1 cellular context compared by ENCODE assay signal in the genomic region with DNA sequence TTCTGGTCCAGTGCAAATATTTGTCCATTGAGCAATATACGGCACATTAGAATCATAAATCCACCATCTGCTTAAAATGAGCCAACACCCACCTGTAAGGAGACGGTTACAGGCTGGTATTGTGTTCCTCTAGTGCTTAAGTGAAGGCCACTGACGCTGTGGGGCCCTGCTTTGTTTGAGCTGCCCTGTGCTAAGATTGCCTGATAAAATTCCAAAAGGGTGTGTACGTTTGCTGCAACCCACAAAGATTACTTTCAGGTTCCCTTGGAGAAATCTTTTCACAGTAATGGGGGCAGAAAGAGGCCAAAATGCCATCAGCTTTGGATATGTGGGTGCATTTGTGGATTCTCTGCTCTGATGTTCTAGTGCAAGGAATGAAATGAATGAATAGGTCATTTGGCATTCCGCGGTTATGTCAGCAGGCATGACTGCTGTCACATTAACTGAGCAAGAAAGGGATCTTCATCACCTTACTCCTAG.
TF ChIP-seq lines count a peak whose summit lies in the region.

No MANE protein-coding gene starts in this region.

TF ChIP-seq in HCT116, 20 proteins besides CTCF, POLR2A, EP300 and RAD21:
- TF ChIP-seq EGR1 (IDR thresholded peaks at IDR 0.05; ENCODE audit: low read depth) (no peak), SIN3A (IDR thresholded peaks at IDR 0.05; ENCODE audit: low read depth) (no peak), TCF7L2 (IDR thresholded peaks at IDR 0.05; ENCODE audit: borderline replicate concordance, extremely low read depth, insufficient read depth, insufficient read length) (no peak), EZH2 (IDR thresholded peaks at IDR 0.05) (no peak), YY1 (IDR thresholded peaks at IDR 0.05; ENCODE audit: extremely low read depth, insufficient replicate concordance, low read depth, low read length) (no peak), CEBPB (IDR thresholded peaks at IDR 0.05; ENCODE audit: low read depth) (no peak), FOSL1 (IDR thresholded peaks at IDR 0.05; ENCODE audit: low read depth) (no peak), JUND (IDR thresholded peaks at IDR 0.05) (no peak), SP1 (IDR thresholded peaks at IDR 0.05; ENCODE audit: low read depth) (no peak)
- TF ChIP-seq, protein P1, sequence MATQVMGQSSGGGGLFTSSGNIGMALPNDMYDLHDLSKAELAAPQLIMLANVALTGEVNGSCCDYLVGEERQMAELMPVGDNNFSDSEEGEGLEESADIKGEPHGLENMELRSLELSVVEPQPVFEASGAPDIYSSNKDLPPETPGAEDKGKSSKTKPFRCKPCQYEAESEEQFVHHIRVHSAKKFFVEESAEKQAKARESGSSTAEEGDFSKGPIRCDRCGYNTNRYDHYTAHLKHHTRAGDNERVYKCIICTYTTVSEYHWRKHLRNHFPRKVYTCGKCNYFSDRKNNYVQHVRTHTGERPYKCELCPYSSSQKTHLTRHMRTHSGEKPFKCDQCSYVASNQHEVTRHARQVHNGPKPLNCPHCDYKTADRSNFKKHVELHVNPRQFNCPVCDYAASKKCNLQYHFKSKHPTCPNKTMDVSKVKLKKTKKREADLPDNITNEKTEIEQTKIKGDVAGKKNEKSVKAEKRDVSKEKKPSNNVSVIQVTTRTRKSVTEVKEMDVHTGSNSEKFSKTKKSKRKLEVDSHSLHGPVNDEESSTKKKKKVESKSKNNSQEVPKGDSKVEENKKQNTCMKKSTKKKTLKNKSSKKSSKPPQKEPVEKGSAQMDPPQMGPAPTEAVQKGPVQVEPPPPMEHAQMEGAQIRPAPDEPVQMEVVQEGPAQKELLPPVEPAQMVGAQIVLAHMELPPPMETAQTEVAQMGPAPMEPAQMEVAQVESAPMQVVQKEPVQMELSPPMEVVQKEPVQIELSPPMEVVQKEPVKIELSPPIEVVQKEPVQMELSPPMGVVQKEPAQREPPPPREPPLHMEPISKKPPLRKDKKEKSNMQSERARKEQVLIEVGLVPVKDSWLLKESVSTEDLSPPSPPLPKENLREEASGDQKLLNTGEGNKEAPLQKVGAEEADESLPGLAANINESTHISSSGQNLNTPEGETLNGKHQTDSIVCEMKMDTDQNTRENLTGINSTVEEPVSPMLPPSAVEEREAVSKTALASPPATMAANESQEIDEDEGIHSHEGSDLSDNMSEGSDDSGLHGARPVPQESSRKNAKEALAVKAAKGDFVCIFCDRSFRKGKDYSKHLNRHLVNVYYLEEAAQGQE (IDR thresholded peaks at IDR 0.05; ENCODE audit: low read depth), result no peak
